ENCODE assay signal across 10 cellular contexts in the genomic region with DNA sequence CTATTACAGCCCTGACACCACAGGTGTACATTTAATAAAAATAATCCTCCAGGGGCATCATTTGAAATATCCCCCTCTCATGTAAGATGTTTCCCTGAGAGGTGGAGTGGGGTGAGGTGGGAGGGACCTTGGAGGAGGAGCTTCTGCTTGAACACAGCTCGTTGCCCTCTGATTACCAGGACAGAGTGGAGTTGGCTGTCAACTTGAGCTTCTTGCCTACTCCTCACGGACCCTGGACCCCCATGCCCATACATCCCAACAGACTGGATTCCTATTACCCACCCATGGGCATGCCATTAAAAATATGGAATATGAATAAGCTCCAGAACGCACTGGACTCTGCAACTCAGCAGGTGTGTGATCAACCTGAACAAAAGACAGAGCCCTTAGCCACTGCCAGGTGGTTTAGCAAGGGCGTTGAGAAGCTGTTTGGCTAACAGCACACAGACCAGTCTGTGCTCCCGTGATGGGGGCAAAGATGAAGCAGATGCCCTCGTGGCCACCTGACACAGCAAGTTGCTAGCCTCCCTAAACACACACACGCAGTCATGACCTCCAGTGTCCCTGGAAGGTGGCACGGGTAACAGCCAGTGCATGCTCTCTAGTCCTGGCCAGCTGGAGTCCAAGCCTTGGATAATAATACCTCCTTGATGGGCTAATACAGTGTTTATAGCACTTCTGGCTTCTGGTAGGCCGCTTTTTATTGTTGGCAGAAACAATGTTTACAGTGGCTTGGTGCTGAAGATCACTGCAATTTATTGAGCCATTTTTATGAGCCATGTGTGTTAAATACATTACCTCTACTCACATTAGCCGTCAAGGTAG.
DNase-seq lines count a peak whose midpoint lies in the region; ATAC-seq and TF ChIP-seq lines count a peak whose summit lies in the region.
"Had no signal": no experiment of that assay in that cellular context is flagged by ENCODE, and none has a peak within 500 bp of the region (broad histone marks: within the 10 kb centered on the region; RNA-seq: fewer than 3 reads in every experiment).

No MANE protein-coding gene starts in this region.

- no peak overlapping the region for H3K4me3 ChIP-seq in fibroblast of villous mesenchyme (ENCODE audit: low read depth, low read length)
- H3K4me3 ChIP-seq in stomach smooth muscle (ENCODE audit: low read length in 2 of 2): no peak overlapping the region

- peaks cover 77% of the 10 kb centered on the region for H3K4me1 Mint-ChIP-seq in activated CD8-positive, alpha-beta memory T cell treated with anti-CD3 and anti-CD28 coated beads, Interleukin-2, amount 10 ng/mL, durations not matched to agents 7 days and 5 days

- H3K4me3 Mint-ChIP-seq in activated CD8-positive, alpha-beta memory T cell treated with anti-CD3 and anti-CD28 coated beads, Interleukin-2, amount 10 ng/mL, durations not matched to agents 7 days and 5 days: no peak overlapping the region
- H3K4me3 Mint-ChIP-seq: stimulated activated naive CD8-positive, alpha-beta T cell treated with anti-CD3 and anti-CD28 coated beads, Interleukin-15, Interleukin-2, amounts not matched to agents 100 ng/mL and 50 ng/mL, for 24 hours had no signal

- ATAC-seq in activated CD8-positive, alpha-beta memory T cell treated with anti-CD3 and anti-CD28 coated beads, Interleukin-2, amount 10 ng/mL, durations not matched to agents 7 days and 5 days: no peak
- no peak for ATAC-seq in GM21737 (IDR thresholded peaks at IDR 0.05; ENCODE audit: unreplicated experiment)

- H3K27me3 ChIP-seq in stomach smooth muscle (ENCODE audit: control insufficient read depth in 1 of 2, insufficient read depth in 2 of 2, low read length in 2 of 2): no peaks in the 10 kb centered on the region

- H3K27ac Mint-ChIP-seq in activated CD8-positive, alpha-beta memory T cell treated with anti-CD3 and anti-CD28 coated beads, Interleukin-2, amount 10 ng/mL, durations not matched to agents 7 days and 5 days: peak overlapping the region; percentile 8

- no peaks in the 10 kb centered on the region for H3K36me3 ChIP-seq in stomach smooth muscle (ENCODE audit: control insufficient read depth in 2 of 2, insufficient read depth in 2 of 2, low read length in 2 of 2)

- H3K27ac ChIP-seq in stomach smooth muscle (ENCODE audit: low read length): peak overlapping the region; percentile 97

- no peak for TF ChIP-seq CTCF in fibroblast of villous mesenchyme (IDR thresholded peaks at IDR 0.05; ENCODE audit: insufficient read depth, low read depth, low read length)

- peaks cover 70% of the 10 kb centered on the region for H3K4me1 ChIP-seq in stomach smooth muscle (ENCODE audit: control insufficient read depth, insufficient read depth, low read length)

- H3K27me3 Mint-ChIP-seq in activated CD8-positive, alpha-beta memory T cell treated with anti-CD3 and anti-CD28 coated beads, Interleukin-2, amount 10 ng/mL, durations not matched to agents 7 days and 5 days: no peaks in the 10 kb centered on the region
- H3K27me3 Mint-ChIP-seq: stimulated activated naive CD8-positive, alpha-beta T cell treated with anti-CD3 and anti-CD28 coated beads, Interleukin-15, Interleukin-2, amounts not matched to agents 100 ng/mL and 50 ng/mL, for 24 hours had no signal

- H3K9me3 ChIP-seq in stomach smooth muscle (ENCODE audit: control insufficient read depth in 2 of 2, low read length in 2 of 2): no peaks in the 10 kb centered on the region

- no peaks in the 10 kb centered on the region for H3K9me3 Mint-ChIP-seq in activated CD8-positive, alpha-beta memory T cell treated with anti-CD3 and anti-CD28 coated beads, Interleukin-2, amount 10 ng/mL, durations not matched to agents 7 days and 5 days (ENCODE audit: low read depth)
- H3K9me3 Mint-ChIP-seq: stimulated activated naive CD8-positive, alpha-beta T cell treated with anti-CD3 and anti-CD28 coated beads, Interleukin-15, Interleukin-2, amounts not matched to agents 100 ng/mL and 50 ng/mL, for 24 hours had no signal

- CTCF ChIA-PET in activated CD8-positive, alpha-beta memory T cell treated with anti-CD3 and anti-CD28 coated beads, Interleukin-2, amount 10 ng/mL, durations not matched to agents 7 days and 5 days (lab: Charles Lee): interaction anchor here (1.1 to 1.2 kb wide), 2 partner anchors 131 to 474 kb away, joined by 3 read pairs; no protein-coding TSS in a partner anchor

- DNase-seq in activated CD8-positive, alpha-beta memory T cell treated with anti-CD3 and anti-CD28 coated beads, Interleukin-2, amount 10 ng/mL, durations not matched to agents 7 days and 5 days: no peak
- DNase-seq in activated CD8-positive, alpha-beta memory T cell treated with anti-CD3 and anti-CD28 coated beads, Interleukin-2, amount 50 U/mL, for 4 hours: no peak
- DNase-seq in NCI-H345 (lab: John Stamatoyannopoulos, UW) (peak; percentile 58), fibroblast of villous mesenchyme (ENCODE audit: low read depth) (peak; percentile 35), AML-193 (lab: John Stamatoyannopoulos, UW) (no peak), NCI-H2227 treated with DMSO at 0.1 percent for 48 hours (lab: John Stamatoyannopoulos, UW) (no peak)
- DNase-seq: activated CD4-positive, alpha-beta T cell treated with anti-CD3 and anti-CD28 coated beads, Interleukin-2, amount 50 U/mL, for 48 hours had no signal

- peaks cover 2% of the 10 kb centered on the region for H3K36me3 Mint-ChIP-seq in activated CD8-positive, alpha-beta memory T cell treated with anti-CD3 and anti-CD28 coated beads, Interleukin-2, amount 10 ng/mL, durations not matched to agents 7 days and 5 days

- no peak overlapping the region for H3K9ac ChIP-seq in stomach smooth muscle (ENCODE audit: low read length in 2 of 2)

Comparison
In these comparisons a context has a peak if more than half of its experiments do, and no peak if none do; other contexts are left out.
1. DNase-seq: peak in NCI-H345 (single experiment) and fibroblast of villous mesenchyme (single experiment); none in activated CD8-positive, alpha-beta memory T cell treated with anti-CD3 and anti-CD28 coated beads, Interleukin-2, amount 10 ng/mL, durations not matched to agents 7 days and 5 days (single experiment), activated CD8-positive, alpha-beta memory T cell treated with anti-CD3 and anti-CD28 coated beads, Interleukin-2, amount 50 U/mL, for 4 hours (single experiment), AML-193 (0 of 2) and NCI-H2227 treated with DMSO at 0.1 percent for 48 hours (single experiment).